9 cellular contexts compared by ENCODE assay signal in the genomic region with DNA sequence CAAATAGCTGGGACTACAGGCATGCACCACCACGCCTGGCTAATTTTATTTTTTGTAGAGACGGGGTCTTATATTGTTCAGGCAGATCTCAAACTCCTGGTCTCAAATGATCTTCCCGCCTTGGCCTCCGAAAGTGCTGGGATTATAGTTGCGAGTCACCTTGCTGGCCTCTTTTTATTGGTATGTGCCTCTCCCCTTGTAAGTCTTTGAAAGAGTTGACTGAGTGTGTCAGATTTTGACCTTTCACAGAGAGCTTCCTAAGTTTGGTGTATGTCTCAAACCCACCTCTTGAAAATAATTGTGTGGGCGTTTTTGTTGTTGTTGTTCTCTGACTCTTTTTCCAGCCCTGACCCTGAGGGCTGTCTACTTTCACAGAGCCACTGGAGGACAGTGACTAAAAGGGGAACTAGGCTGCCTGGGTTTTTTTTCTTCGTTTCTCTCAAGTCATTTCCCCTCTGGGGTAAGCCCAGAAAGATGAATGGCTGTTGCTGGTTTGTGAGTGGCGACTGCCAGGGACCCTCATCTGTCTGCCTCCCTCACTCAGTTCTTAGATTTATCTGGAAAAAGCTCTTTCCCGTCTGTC.
DNase-seq lines count a peak whose midpoint lies in the region; ATAC-seq and TF ChIP-seq lines count a peak whose summit lies in the region.
"Had no signal": no experiment of that assay in that cellular context is flagged by ENCODE, and none has a peak within 500 bp of the region (broad histone marks: within the 10 kb centered on the region; RNA-seq: fewer than 3 reads in every experiment).

No MANE protein-coding gene starts in this region.

- TF ChIP-seq POLR2A in gastroesophageal sphincter (IDR thresholded peaks at IDR 0.05): no peak

- TF ChIP-seq EP300 in gastroesophageal sphincter (IDR thresholded peaks at IDR 0.05): no peak

- DNase-seq in activated CD4-positive, CD25-positive, alpha-beta regulatory T cell treated with anti-CD3 and anti-CD28 coated beads, Interleukin-2, amount 50 U/mL, for 72 hours: no peak
- DNase-seq in NCI-H1105 (lab: John Stamatoyannopoulos, UW) (no peak), NCI-H2196 treated with DMSO at 0.1 percent for 48 hours (lab: John Stamatoyannopoulos, UW; ENCODE audit: unreplicated experiment) (no peak)
- DNase-seq in effector CD8-positive, alpha-beta T cell (lab: John Stamatoyannopoulos, UW): no peak
- DNase-seq: Caco-2 had no signal

- H3K36me3 ChIP-seq in BLaER1: no peaks in the 10 kb centered on the region
- no peaks in the 10 kb centered on the region for H3K36me3 ChIP-seq in gastroesophageal sphincter

- no peaks in the 10 kb centered on the region for H3K9me3 ChIP-seq in BLaER1
- peaks cover 0 to 6% (median 0%) of the 10 kb centered on the region in 3 donors for H3K9me3 ChIP-seq in gastroesophageal sphincter

- no peak overlapping the region for H3K27ac ChIP-seq in BLaER1
- H3K27ac ChIP-seq in gastroesophageal sphincter: peak overlapping the region in 3 of 4 donors; percentile 41 to 53 (median 53)

- no peak overlapping the region for H3K9ac ChIP-seq in BLaER1

- ATAC-seq in GM19351 (IDR thresholded peaks at IDR 0.05; ENCODE audit: unreplicated experiment): peak; percentile 86
- peak; percentile 83 for ATAC-seq in HG03442 (IDR thresholded peaks at IDR 0.05; ENCODE audit: unreplicated experiment)
- no peak for ATAC-seq in gastroesophageal sphincter

- peak overlapping the region; percentile 40 for H3K4me2 ChIP-seq in BLaER1

- 66 to 69% methylated on average over 6 to 9 of the region's 9 CpGs for WGBS in gastroesophageal sphincter (ENCODE audit: low coverage in 1 of 2), 2 donors

- TF ChIP-seq CTCF in gastroesophageal sphincter (IDR thresholded peaks at IDR 0.05): no peak

- H3K27me3 ChIP-seq in BLaER1: no peaks in the 10 kb centered on the region
- no peaks in the 10 kb centered on the region for H3K27me3 ChIP-seq in gastroesophageal sphincter

- H3K4me1 ChIP-seq in BLaER1: peaks cover 29% of the 10 kb centered on the region
- peaks cover 5 to 36% (median 23%) of the 10 kb centered on the region in 3 donors for H3K4me1 ChIP-seq in gastroesophageal sphincter
- H3K4me1 ChIP-seq: Caco-2 had no signal

- H3K4me3 ChIP-seq in BLaER1 (no peak overlapping the region), gastroesophageal sphincter (no peak overlapping the region)

- H4K20me1 ChIP-seq in BLaER1: no peaks in the 10 kb centered on the region
